Comparison of ENCODE assay signal across 1 cellular context in the genomic region with DNA sequence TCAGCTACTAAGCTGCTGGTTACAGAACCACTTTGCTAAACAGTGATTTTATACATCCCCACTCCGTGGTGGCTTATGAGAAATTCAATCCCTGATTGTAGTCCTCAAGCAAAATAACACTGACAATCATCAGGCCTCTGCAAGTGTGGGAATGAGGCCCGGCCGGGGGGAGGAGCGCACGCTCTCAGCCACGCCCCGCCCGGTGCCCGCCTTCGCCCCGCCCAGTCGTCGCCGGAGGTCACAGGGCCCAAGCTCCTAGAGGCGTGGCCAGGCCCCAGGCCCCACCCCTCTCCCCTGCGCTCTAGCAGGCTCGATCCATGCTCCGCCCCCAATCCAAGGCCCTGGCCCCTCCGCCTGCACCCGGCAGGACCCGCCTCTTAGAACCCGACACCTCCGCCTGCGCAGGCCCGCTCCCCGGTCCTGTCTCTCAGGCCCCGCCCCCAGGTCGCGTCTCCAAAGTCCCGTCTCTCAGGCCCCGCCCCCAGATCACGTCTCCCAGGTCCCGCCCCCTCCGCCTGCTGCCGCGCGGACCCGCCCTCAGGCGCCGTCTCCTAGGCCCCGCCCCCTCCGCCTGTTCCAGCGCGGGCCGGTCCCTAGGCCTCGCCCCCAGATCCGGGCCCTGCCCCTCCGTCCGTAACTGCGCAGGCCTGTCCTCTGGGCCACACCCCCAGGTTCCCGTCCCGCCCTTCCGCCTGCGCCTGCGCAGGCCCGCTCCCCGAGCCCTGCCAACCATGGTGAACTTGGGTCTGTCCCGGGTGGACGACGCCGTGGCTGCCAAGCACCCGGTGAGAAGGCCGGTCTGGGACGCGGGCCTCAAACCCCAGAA.
TF ChIP-seq lines count a peak whose summit lies in the region.

A gene (plus strand): TSS at position 705 of the 826 bp plus-strand sequence. CDS start 27 bp downstream, at position 732.

TF ChIP-seq in HepG2, 621 proteins besides CTCF, POLR2A, EP300 and RAD21 (continued from another document and continues in another):
- TF ChIP-seq, protein P1, sequence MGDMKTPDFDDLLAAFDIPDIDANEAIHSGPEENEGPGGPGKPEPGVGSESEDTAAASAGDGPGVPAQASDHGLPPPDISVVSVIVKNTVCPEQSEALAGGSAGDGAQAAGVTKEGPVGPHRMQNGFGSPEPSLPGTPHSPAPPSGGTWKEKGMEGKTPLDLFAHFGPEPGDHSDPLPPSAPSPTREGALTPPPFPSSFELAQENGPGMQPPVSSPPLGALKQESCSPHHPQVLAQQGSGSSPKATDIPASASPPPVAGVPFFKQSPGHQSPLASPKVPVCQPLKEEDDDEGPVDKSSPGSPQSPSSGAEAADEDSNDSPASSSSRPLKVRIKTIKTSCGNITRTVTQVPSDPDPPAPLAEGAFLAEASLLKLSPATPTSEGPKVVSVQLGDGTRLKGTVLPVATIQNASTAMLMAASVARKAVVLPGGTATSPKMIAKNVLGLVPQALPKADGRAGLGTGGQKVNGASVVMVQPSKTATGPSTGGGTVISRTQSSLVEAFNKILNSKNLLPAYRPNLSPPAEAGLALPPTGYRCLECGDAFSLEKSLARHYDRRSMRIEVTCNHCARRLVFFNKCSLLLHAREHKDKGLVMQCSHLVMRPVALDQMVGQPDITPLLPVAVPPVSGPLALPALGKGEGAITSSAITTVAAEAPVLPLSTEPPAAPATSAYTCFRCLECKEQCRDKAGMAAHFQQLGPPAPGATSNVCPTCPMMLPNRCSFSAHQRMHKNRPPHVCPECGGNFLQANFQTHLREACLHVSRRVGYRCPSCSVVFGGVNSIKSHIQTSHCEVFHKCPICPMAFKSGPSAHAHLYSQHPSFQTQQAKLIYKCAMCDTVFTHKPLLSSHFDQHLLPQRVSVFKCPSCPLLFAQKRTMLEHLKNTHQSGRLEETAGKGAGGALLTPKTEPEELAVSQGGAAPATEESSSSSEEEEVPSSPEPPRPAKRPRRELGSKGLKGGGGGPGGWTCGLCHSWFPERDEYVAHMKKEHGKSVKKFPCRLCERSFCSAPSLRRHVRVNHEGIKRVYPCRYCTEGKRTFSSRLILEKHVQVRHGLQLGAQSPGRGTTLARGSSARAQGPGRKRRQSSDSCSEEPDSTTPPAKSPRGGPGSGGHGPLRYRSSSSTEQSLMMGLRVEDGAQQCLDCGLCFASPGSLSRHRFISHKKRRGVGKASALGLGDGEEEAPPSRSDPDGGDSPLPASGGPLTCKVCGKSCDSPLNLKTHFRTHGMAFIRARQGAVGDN (CRISPR knock-in tag; IDR thresholded peaks at IDR 0.05): peak; percentile 91
- TF ChIP-seq ZNF883 (CRISPR knock-in tag; IDR thresholded peaks at IDR 0.05; ENCODE audit: not compliant biosample characterization) (peak; percentile 70), SSRP1 (CRISPR knock-in tag; IDR thresholded peaks at IDR 0.05) (no peak), ZNF235 (CRISPR knock-in tag; IDR thresholded peaks at IDR 0.05; ENCODE audit: borderline replicate concordance) (no peak), HNF4A (CRISPR knock-in tag; IDR thresholded peaks at IDR 0.05) (no peak), RARA (CRISPR knock-in tag; IDR thresholded peaks at IDR 0.05) (peak; percentile 12; the same call in 1 of the 2 replicates), MEIS2 (CRISPR knock-in tag; IDR thresholded peaks at IDR 0.05) (peak; percentile 66), ZNF335 (CRISPR knock-in tag; IDR thresholded peaks at IDR 0.05) (peak; percentile 14; the same call in 1 of the 2 replicates), NR2F1 (CRISPR knock-in tag; IDR thresholded peaks at IDR 0.05) (0 out of 4 replicates have a peak, but pooled peaks of 1 of the 2 experiments have one; percentile 10), NFRKB (IDR thresholded peaks at IDR 0.05) (no peak), ZNF547 (CRISPR knock-in tag; IDR thresholded peaks at IDR 0.05) (peak; percentile 41), DNMT3B (CRISPR knock-in tag; conservative IDR thresholded peaks at IDR 0.05) (no peak), SALL1 (CRISPR knock-in tag; IDR thresholded peaks at IDR 0.05) (peak; percentile 39), MED1 (CRISPR knock-in tag; IDR thresholded peaks at IDR 0.05) (peak; percentile 87), TSC22D2 (CRISPR knock-in tag; IDR thresholded peaks at IDR 0.05; ENCODE audit: borderline replicate concordance) (0 out of 2 replicates have a peak, but pooled peaks have one; percentile 29), SOX13 (IDR thresholded peaks at IDR 0.05) (no peak), SOX13 (CRISPR knock-in tag; conservative IDR thresholded peaks at IDR 0.05 in 1 of 2, IDR thresholded peaks at IDR 0.05 in 1 of 2) (0 out of 4 replicates have a peak, but pooled peaks of 1 of the 2 experiments have one; percentile 16), MIER3 (CRISPR knock-in tag; IDR thresholded peaks at IDR 0.05; ENCODE audit: borderline replicate concordance) (peak; percentile 53; the same call in 1 of the 2 replicates), FOXA3 (CRISPR knock-in tag; IDR thresholded peaks at IDR 0.05) (peak; percentile 18; the same call in 1 of the 2 replicates), HMG20B (CRISPR knock-in tag; conservative IDR thresholded peaks at IDR 0.05) (no peak), ZSCAN25 (CRISPR knock-in tag; IDR thresholded peaks at IDR 0.05) (0 out of 2 replicates have a peak, but pooled peaks have one; percentile 15), SPEN (CRISPR knock-in tag; IDR thresholded peaks at IDR 0.05; ENCODE audit: low read depth) (peak; percentile 6; the same call in 1 of the 2 replicates), RFXAP (CRISPR knock-in tag; IDR thresholded peaks at IDR 0.05; ENCODE audit: borderline replicate concordance) (no peak), ZNF451 (CRISPR knock-in tag; IDR thresholded peaks at IDR 0.05) (no peak), ZNF550 (CRISPR knock-in tag; IDR thresholded peaks at IDR 0.05; ENCODE audit: borderline replicate concordance) (no peak), ZNF792 (CRISPR knock-in tag; IDR thresholded peaks at IDR 0.05) (peak; percentile 19; the same call in 1 of the 2 replicates), NKX3-1 (CRISPR knock-in tag; IDR thresholded peaks at IDR 0.05) (peak; percentile 52; the same call in 1 of the 2 replicates), MXI1 (IDR thresholded peaks at IDR 0.05; ENCODE audit: borderline replicate concordance, low read depth, low read length) (peak; percentile 78; the same call in 1 of the 3 replicates), ZNF282 (IDR thresholded peaks at IDR 0.05; ENCODE audit: partially characterized antibody) (no peak), HNRNPLL (IDR thresholded peaks at IDR 0.05; ENCODE audit: low read depth, low read length, poor library complexity, severe bottlenecking) (peak; percentile 72), ZNF891 (CRISPR knock-in tag; IDR thresholded peaks at IDR 0.05) (no peak; the same call in 1 of the 2 replicates), HOXD1 (CRISPR knock-in tag; IDR thresholded peaks at IDR 0.05) (peak; percentile 72; the same call in 1 of the 2 replicates), MED13 (CRISPR knock-in tag; IDR thresholded peaks at IDR 0.05) (peak; percentile 34; the same call in 1 of the 2 replicates), STAT5B (CRISPR knock-in tag; IDR thresholded peaks at IDR 0.05) (0 out of 2 replicates have a peak, but pooled peaks have one; percentile 70), ZKSCAN8 (CRISPR knock-in tag; IDR thresholded peaks at IDR 0.05; ENCODE audit: borderline replicate concordance) (peak; percentile 46; the same call in 1 of the 2 replicates), FOSL2 (CRISPR knock-in tag; IDR thresholded peaks at IDR 0.05) (peak; percentile 0; the same call in 1 of the 2 replicates), ZNF501 (CRISPR knock-in tag; IDR thresholded peaks at IDR 0.05) (peak; percentile 51; the same call in 1 of the 2 replicates), ZFY (CRISPR knock-in tag; IDR thresholded peaks at IDR 0.05) (peak; percentile 60), ZNF670 (CRISPR knock-in tag; IDR thresholded peaks at IDR 0.05; ENCODE audit: borderline replicate concordance) (0 out of 2 replicates have a peak, but pooled peaks have one; percentile 50)
- TF ChIP-seq, protein P2, sequence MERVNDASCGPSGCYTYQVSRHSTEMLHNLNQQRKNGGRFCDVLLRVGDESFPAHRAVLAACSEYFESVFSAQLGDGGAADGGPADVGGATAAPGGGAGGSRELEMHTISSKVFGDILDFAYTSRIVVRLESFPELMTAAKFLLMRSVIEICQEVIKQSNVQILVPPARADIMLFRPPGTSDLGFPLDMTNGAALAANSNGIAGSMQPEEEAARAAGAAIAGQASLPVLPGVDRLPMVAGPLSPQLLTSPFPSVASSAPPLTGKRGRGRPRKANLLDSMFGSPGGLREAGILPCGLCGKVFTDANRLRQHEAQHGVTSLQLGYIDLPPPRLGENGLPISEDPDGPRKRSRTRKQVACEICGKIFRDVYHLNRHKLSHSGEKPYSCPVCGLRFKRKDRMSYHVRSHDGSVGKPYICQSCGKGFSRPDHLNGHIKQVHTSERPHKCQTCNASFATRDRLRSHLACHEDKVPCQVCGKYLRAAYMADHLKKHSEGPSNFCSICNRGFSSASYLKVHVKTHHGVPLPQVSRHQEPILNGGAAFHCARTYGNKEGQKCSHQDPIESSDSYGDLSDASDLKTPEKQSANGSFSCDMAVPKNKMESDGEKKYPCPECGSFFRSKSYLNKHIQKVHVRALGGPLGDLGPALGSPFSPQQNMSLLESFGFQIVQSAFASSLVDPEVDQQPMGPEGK (CRISPR knock-in tag; IDR thresholded peaks at IDR 0.05): peak; percentile 40; the same call in 1 of the 2 replicates
- TF ChIP-seq, protein P3, sequence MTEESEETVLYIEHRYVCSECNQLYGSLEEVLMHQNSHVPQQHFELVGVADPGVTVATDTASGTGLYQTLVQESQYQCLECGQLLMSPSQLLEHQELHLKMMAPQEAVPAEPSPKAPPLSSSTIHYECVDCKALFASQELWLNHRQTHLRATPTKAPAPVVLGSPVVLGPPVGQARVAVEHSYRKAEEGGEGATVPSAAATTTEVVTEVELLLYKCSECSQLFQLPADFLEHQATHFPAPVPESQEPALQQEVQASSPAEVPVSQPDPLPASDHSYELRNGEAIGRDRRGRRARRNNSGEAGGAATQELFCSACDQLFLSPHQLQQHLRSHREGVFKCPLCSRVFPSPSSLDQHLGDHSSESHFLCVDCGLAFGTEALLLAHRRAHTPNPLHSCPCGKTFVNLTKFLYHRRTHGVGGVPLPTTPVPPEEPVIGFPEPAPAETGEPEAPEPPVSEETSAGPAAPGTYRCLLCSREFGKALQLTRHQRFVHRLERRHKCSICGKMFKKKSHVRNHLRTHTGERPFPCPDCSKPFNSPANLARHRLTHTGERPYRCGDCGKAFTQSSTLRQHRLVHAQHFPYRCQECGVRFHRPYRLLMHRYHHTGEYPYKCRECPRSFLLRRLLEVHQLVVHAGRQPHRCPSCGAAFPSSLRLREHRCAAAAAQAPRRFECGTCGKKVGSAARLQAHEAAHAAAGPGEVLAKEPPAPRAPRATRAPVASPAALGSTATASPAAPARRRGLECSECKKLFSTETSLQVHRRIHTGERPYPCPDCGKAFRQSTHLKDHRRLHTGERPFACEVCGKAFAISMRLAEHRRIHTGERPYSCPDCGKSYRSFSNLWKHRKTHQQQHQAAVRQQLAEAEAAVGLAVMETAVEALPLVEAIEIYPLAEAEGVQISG (CRISPR knock-in tag; IDR thresholded peaks at IDR 0.05): peak; percentile 49; the same call in 1 of the 2 replicates
- TF ChIP-seq, protein P4, sequence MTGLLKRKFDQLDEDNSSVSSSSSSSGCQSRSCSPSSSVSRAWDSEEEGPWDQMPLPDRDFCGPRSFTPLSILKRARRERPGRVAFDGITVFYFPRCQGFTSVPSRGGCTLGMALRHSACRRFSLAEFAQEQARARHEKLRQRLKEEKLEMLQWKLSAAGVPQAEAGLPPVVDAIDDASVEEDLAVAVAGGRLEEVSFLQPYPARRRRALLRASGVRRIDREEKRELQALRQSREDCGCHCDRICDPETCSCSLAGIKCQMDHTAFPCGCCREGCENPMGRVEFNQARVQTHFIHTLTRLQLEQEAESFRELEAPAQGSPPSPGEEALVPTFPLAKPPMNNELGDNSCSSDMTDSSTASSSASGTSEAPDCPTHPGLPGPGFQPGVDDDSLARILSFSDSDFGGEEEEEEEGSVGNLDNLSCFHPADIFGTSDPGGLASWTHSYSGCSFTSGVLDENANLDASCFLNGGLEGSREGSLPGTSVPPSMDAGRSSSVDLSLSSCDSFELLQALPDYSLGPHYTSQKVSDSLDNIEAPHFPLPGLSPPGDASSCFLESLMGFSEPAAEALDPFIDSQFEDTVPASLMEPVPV (CRISPR knock-in tag; IDR thresholded peaks at IDR 0.05): peak; percentile 73; the same call in 1 of the 2 replicates
- TF ChIP-seq, protein P5, sequence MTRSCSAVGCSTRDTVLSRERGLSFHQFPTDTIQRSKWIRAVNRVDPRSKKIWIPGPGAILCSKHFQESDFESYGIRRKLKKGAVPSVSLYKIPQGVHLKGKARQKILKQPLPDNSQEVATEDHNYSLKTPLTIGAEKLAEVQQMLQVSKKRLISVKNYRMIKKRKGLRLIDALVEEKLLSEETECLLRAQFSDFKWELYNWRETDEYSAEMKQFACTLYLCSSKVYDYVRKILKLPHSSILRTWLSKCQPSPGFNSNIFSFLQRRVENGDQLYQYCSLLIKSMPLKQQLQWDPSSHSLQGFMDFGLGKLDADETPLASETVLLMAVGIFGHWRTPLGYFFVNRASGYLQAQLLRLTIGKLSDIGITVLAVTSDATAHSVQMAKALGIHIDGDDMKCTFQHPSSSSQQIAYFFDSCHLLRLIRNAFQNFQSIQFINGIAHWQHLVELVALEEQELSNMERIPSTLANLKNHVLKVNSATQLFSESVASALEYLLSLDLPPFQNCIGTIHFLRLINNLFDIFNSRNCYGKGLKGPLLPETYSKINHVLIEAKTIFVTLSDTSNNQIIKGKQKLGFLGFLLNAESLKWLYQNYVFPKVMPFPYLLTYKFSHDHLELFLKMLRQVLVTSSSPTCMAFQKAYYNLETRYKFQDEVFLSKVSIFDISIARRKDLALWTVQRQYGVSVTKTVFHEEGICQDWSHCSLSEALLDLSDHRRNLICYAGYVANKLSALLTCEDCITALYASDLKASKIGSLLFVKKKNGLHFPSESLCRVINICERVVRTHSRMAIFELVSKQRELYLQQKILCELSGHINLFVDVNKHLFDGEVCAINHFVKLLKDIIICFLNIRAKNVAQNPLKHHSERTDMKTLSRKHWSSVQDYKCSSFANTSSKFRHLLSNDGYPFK (CRISPR knock-in tag; IDR thresholded peaks at IDR 0.05; ENCODE audit: borderline replicate concordance): peak; percentile 72; the same call in 1 of the 2 replicates
- TF ChIP-seq, protein P6, sequence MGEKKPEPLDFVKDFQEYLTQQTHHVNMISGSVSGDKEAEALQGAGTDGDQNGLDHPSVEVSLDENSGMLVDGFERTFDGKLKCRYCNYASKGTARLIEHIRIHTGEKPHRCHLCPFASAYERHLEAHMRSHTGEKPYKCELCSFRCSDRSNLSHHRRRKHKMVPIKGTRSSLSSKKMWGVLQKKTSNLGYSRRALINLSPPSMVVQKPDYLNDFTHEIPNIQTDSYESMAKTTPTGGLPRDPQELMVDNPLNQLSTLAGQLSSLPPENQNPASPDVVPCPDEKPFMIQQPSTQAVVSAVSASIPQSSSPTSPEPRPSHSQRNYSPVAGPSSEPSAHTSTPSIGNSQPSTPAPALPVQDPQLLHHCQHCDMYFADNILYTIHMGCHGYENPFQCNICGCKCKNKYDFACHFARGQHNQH (CRISPR knock-in tag; IDR thresholded peaks at IDR 0.05): peak; percentile 30; the same call in 1 of the 2 replicates
